In the genomic region with DNA sequence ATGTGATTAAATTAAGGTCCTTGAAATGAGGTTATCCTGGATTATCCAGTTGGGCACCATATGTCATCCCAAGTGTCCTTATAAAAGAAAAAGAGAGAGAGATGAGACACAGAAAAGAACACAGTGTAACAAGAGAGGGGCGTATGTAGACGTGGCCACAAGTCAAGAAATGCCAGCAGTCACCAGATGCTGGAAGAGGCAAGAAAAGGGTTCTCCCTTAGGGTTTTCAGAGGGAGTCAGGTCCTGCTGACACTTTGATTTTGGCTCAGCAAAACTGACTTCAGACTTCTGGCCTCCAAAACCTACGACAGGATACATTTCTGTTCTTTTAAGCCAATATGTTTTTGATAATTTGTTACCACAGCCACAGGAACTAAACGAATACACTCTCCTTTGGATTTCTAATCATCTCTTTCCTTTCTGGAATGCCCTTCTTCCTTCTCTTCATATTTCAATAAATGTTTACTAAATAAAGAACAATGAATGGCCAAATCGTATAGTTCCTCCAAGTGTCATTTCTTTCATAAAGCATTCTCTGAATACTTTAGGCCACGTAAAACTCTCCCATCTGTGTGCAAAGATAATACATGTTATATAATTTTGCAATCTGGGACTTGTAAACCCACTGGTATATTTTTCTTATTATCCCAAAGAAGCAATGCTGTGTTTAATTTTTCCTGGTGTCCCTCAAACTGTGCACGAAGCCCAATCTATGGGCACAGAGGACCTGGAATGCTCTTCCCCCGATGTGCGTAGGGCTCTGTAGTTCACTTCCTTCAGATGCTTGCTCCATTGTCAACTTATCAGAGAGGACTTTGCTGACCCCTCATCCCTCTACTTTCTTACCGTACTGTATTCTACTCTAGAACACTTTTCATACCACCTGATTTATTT, we compare ENCODE assay signal across 20 cellular contexts.
DNase-seq lines count a peak whose midpoint lies in the region; ATAC-seq and TF ChIP-seq lines count a peak whose summit lies in the region.
"Had no signal": no experiment of that assay in that cellular context is flagged by ENCODE, and none has a peak within 500 bp of the region (broad histone marks: within the 10 kb centered on the region; RNA-seq: fewer than 3 reads in every experiment).

No MANE protein-coding gene starts in this region.

- no peaks in the 10 kb centered on the region for H3K9me2 ChIP-seq in HCT116 (ENCODE audit: insufficient read depth)

- no peak for TF ChIP-seq POLR2A in HCT116 (IDR thresholded peaks at IDR 0.05; ENCODE audit: borderline replicate concordance, extremely low read depth, insufficient read depth, insufficient read length)

- H3K36me3 Mint-ChIP-seq in glutamatergic neuron (ENCODE audit: unreplicated experiment): no peaks in the 10 kb centered on the region
- H3K36me3 Mint-ChIP-seq: brain, neural progenitor cell, WTC11 had no signal

- no peaks in the 10 kb centered on the region for H4K20me1 ChIP-seq in HCT116 (ENCODE audit: insufficient read depth)

- H3K27ac Mint-ChIP-seq in glutamatergic neuron (ENCODE audit: unreplicated experiment): peak overlapping the region; percentile 20
- H3K27ac Mint-ChIP-seq: brain, neural progenitor cell, WTC11 had no signal

- no peaks in the 10 kb centered on the region for H3K4me1 Mint-ChIP-seq in glutamatergic neuron (ENCODE audit: low read depth, unreplicated experiment)
- H3K4me1 Mint-ChIP-seq: brain, neural progenitor cell had no signal

- CTCF ChIA-PET in HCT116 (lab: Charles Lee): no interaction called here

- H3K4me3 ChIP-seq in HCT116 (replicated peaks in 1 of 2; ENCODE audit: low read depth in 1 of 2, low read length in 2 of 2): no peak overlapping the region
- H3K4me3 ChIP-seq: gastroesophageal sphincter, K562, neural progenitor cell had no signal

- H3K9me3 Mint-ChIP-seq in glutamatergic neuron (ENCODE audit: unreplicated experiment): no peaks in the 10 kb centered on the region
- H3K9me3 Mint-ChIP-seq: brain, neural progenitor cell, WTC11 had no signal

- ATAC-seq in HCT116 (peak; percentile 52), GM19463 (IDR thresholded peaks at IDR 0.05; ENCODE audit: unreplicated experiment) (no peak)
- ATAC-seq: gastroesophageal sphincter, K562, right cardiac atrium, WTC11 had no signal

- H3K9ac ChIP-seq in HCT116 (ENCODE audit: low read length): no peak overlapping the region
- H3K9ac ChIP-seq: neural progenitor cell had no signal

- POLR2A ChIA-PET in HCT116 (lab: Charles Lee): no interaction called here

- intact Hi-C loops in HCT116 (cut with micrococcal nuclease): no loop called here

- no TSS peak for BruUV-seq in HCT116 (replicated peaks; lab: Mats Ljungman, UMichigan)

- H3K79me2 ChIP-seq in HCT116 (ENCODE audit: insufficient read depth, low read length): no peaks in the 10 kb centered on the region

- H3K4me1 ChIP-seq in HCT116 (ENCODE audit: control insufficient read depth in 1 of 2, insufficient read depth in 2 of 2, low read length in 2 of 2): peaks cover 2 to 21% of the 10 kb centered on the region in 2 experiments; a peak in 2 of 4 replicates
- H3K4me1 ChIP-seq: neural progenitor cell had no signal

- H2AFZ ChIP-seq in HCT116 (ENCODE audit: low read depth, low read length, poor library complexity, severe bottlenecking): no peak overlapping the region
- H2AFZ ChIP-seq: neural progenitor cell had no signal

- no peak overlapping the region for H3K4me3 Mint-ChIP-seq in glutamatergic neuron (ENCODE audit: unreplicated experiment)
- H3K4me3 Mint-ChIP-seq: brain, neural progenitor cell, WTC11 had no signal

- H3K27ac ChIP-seq in HCT116 (ENCODE audit: low read depth, low read length): no peak overlapping the region
- H3K27ac ChIP-seq: gastroesophageal sphincter, neural progenitor cell had no signal

- H3K9me3 ChIP-seq in HCT116 (ENCODE audit: control insufficient read depth in 1 of 2, insufficient read depth in 1 of 2, low read depth in 1 of 2, low read length in 2 of 2): no peaks in the 10 kb centered on the region
- H3K9me3 ChIP-seq: gastroesophageal sphincter had no signal

- no peaks in the 10 kb centered on the region for H3K27me3 ChIP-seq in HCT116 (ENCODE audit: insufficient read depth, low read length)
- H3K27me3 ChIP-seq: gastroesophageal sphincter, neural progenitor cell had no signal

- TF ChIP-seq RAD21 in HCT116 (IDR thresholded peaks at IDR 0.05; ENCODE audit: low read depth): no peak

- no peaks in the 10 kb centered on the region for H3K36me3 ChIP-seq in HCT116 (ENCODE audit: control insufficient read depth in 1 of 2, insufficient read depth in 2 of 2, low read length in 2 of 2)
- H3K36me3 ChIP-seq: gastroesophageal sphincter, neural progenitor cell had no signal

- DNase-seq in AG08395 (ENCODE audit: low spot score) (peak; percentile 6), HCT116 (ENCODE audit: low read depth, low spot score) (no peak), SK-N-DZ (ENCODE audit: low spot score) (peak; percentile 86), glutamatergic neuron (no peak), activated T-cell treated with anti-CD3 and anti-CD28 coated beads for 4 hours (no peak), mucosa of gallbladder (ENCODE audit: low spot score) (no peak), GDM1 (lab: John Stamatoyannopoulos, UW) (no peak)
- DNase-seq: activated naive CD4-positive, alpha-beta T cell; AML-193; DMS53; NCI-H446 treated with DMSO at 0.1 percent for 48 hours; right cardiac atrium; stimulated activated CD8-positive, alpha-beta memory T cell treated with anti-CD3 and anti-CD28 coated beads, Interleukin-4, amount 100 ng/mL, for 48 hours; T-helper 1 cell had no signal

- H3K27me3 Mint-ChIP-seq in glutamatergic neuron (ENCODE audit: unreplicated experiment): no peaks in the 10 kb centered on the region
- H3K27me3 Mint-ChIP-seq: brain had no signal

- peak overlapping the region; percentile 48 for H3K4me2 ChIP-seq in HCT116 (ENCODE audit: low read length)
- H3K4me2 ChIP-seq: neural progenitor cell had no signal

- RAD21 ChIA-PET in HCT116 (lab: Charles Lee; ENCODE audit: low non-redundant PET in 1 of 2, low total read pairs in 2 of 2, uncharacterized antibody in 2 of 2, unreplicated experiment in 2 of 2): no interaction called here

- TF ChIP-seq CTCF in HCT116 (IDR thresholded peaks at IDR 0.05 in 2 of 3, conservative IDR thresholded peaks at IDR 0.05 in 1 of 3; ENCODE audit: borderline replicate concordance in 1 of 3, insufficient read depth in 1 of 3, low read depth in 2 of 3, low read length in 2 of 3): no peak
- no peak for TF ChIP-seq CTCF in glutamatergic neuron (IDR thresholded peaks at IDR 0.05; ENCODE audit: partially characterized antibody, unreplicated experiment)

TF ChIP-seq in HCT116, 20 proteins besides CTCF, POLR2A, EP300 and RAD21:
- TF ChIP-seq, protein P1, sequence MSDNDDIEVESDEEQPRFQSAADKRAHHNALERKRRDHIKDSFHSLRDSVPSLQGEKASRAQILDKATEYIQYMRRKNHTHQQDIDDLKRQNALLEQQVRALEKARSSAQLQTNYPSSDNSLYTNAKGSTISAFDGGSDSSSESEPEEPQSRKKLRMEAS (IDR thresholded peaks at IDR 0.05): no peak
- TF ChIP-seq CEBPB (IDR thresholded peaks at IDR 0.05; ENCODE audit: low read depth) (no peak), CBX3 (IDR thresholded peaks at IDR 0.05; ENCODE audit: low read depth) (no peak), ZFX (IDR thresholded peaks at IDR 0.05) (no peak), POLR2AphosphoS5 (IDR thresholded peaks at IDR 0.05; ENCODE audit: low read depth, low read length) (no peak), JUND (IDR thresholded peaks at IDR 0.05) (no peak)
- TF ChIP-seq, protein P2, sequence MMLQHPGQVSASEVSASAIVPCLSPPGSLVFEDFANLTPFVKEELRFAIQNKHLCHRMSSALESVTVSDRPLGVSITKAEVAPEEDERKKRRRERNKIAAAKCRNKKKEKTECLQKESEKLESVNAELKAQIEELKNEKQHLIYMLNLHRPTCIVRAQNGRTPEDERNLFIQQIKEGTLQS (IDR thresholded peaks at IDR 0.05): no peak
- TF ChIP-seq, protein P3, sequence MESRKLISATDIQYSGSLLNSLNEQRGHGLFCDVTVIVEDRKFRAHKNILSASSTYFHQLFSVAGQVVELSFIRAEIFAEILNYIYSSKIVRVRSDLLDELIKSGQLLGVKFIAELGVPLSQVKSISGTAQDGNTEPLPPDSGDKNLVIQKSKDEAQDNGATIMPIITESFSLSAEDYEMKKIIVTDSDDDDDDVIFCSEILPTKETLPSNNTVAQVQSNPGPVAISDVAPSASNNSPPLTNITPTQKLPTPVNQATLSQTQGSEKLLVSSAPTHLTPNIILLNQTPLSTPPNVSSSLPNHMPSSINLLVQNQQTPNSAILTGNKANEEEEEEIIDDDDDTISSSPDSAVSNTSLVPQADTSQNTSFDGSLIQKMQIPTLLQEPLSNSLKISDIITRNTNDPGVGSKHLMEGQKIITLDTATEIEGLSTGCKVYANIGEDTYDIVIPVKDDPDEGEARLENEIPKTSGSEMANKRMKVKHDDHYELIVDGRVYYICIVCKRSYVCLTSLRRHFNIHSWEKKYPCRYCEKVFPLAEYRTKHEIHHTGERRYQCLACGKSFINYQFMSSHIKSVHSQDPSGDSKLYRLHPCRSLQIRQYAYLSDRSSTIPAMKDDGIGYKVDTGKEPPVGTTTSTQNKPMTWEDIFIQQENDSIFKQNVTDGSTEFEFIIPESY (IDR thresholded peaks at IDR 0.05; ENCODE audit: extremely low read depth, insufficient replicate concordance, low read length): no peak

Comparison
In these comparisons a context has a peak if more than half of its experiments do, and no peak if none do; other contexts are left out.
1. DNase-seq: peak in AG08395 (single experiment) and SK-N-DZ (single experiment); none in HCT116 (single experiment), glutamatergic neuron (single experiment), activated T-cell treated with anti-CD3 and anti-CD28 coated beads for 4 hours (single experiment), mucosa of gallbladder (single experiment) and GDM1 (single experiment).